ENCODE assay signal across 9 cellular contexts in genomic region chr4:15197005-15197404, GRCh38.
A peak's percentile ranks its signal among the peaks of the same experiment; 100 is the strongest.
DNase-seq lines count a peak whose midpoint lies in the region; ATAC-seq, FAIRE-seq and TF ChIP-seq lines count a peak whose summit lies in the region.
"Had no signal": no experiment of that assay in that cellular context is flagged by ENCODE, and none has a peak within 500 bp of the region (broad histone marks: within the 10 kb centered on the region; RNA-seq: fewer than 3 reads in every experiment).

No MANE protein-coding gene starts in this region.

- no peak overlapping the region for H3K4me3 ChIP-seq in fibroblast of pulmonary artery (replicated peaks; ENCODE audit: low read depth, low read length)
- H3K4me3 ChIP-seq in parathyroid adenoma (ENCODE audit: low read depth, low read length): no peak overlapping the region
- H3K4me3 ChIP-seq in kidney (ENCODE audit: low read length in 2 of 2): no peak overlapping the region

- no peaks in the 10 kb centered on the region for H3K36me3 ChIP-seq in parathyroid adenoma (ENCODE audit: control insufficient read depth, insufficient read depth, low read length)
- no peaks in the 10 kb centered on the region for H3K36me3 ChIP-seq in kidney (ENCODE audit: control insufficient read depth in 1 of 2, insufficient read depth in 2 of 2, low read length in 2 of 2)

- H3K23me2 ChIP-seq in H9 (ENCODE audit: insufficient read length, low read depth, low read length, poor library complexity, severe bottlenecking): no peaks in the 10 kb centered on the region

- H3K9me3 Mint-ChIP-seq in H9 (no peaks in the 10 kb centered on the region), natural killer cell (no peaks in the 10 kb centered on the region)
- H3K9me3 Mint-ChIP-seq: stimulated activated naive CD8-positive, alpha-beta T cell treated with anti-CD3 and anti-CD28 coated beads, Interleukin-15, Interleukin-2, amounts not matched to agents 100 ng/mL and 50 ng/mL, for 24 hours had no signal

- H3K79me2 ChIP-seq in H9 (ENCODE audit: insufficient read depth, low read length) (no peaks in the 10 kb centered on the region), parathyroid adenoma (peaks cover 12% of the 10 kb centered on the region)

- no peak overlapping the region for H3K4me2 ChIP-seq in H9 (ENCODE audit: insufficient read depth, insufficient read length, low read length)
- peak overlapping the region; percentile 24 for H3K4me2 ChIP-seq in parathyroid adenoma (ENCODE audit: low read length)

- no peak overlapping the region for H2BK20ac ChIP-seq in H9 (ENCODE audit: low read depth, low read length, poor library complexity, severe bottlenecking)

- no peaks in the 10 kb centered on the region for H4K20me1 ChIP-seq in H9 (ENCODE audit: control insufficient read depth, insufficient read depth, insufficient read length)

- no peak overlapping the region for H4K5ac ChIP-seq in H9 (ENCODE audit: insufficient read length, low read depth, low read length)

- no peak overlapping the region for H3K4me3 Mint-ChIP-seq in H9
- H3K4me3 Mint-ChIP-seq in natural killer cell: no peak overlapping the region
- H3K4me3 Mint-ChIP-seq: stimulated activated naive CD8-positive, alpha-beta T cell treated with anti-CD3 and anti-CD28 coated beads, Interleukin-15, Interleukin-2, amounts not matched to agents 100 ng/mL and 50 ng/mL, for 24 hours had no signal

- H2BK5ac ChIP-seq in H9 (ENCODE audit: insufficient read length, low read length): no peak overlapping the region

- H3K4me1 Mint-ChIP-seq in H9: peaks cover 36 to 37% of the 10 kb centered on the region in 2 experiments
- H3K4me1 Mint-ChIP-seq in natural killer cell: no peaks in the 10 kb centered on the region

- intact Hi-C loops in kidney (cut with DNase I) (no loop called here), natural killer cell (cut with micrococcal nuclease) (no loop called here)

- H3K18ac ChIP-seq in H9 (ENCODE audit: insufficient read length, low read depth, low read length): no peak overlapping the region

- no peaks in the 10 kb centered on the region for H3K27me3 ChIP-seq in H9 (ENCODE audit: insufficient read depth, low read length)
- no peaks in the 10 kb centered on the region for H3K27me3 ChIP-seq in parathyroid adenoma (ENCODE audit: control insufficient read depth, insufficient read depth, low read length)

- H3K9me3 ChIP-seq in H9 (ENCODE audit: control insufficient read depth, low read depth, low read length): no peaks in the 10 kb centered on the region
- no peaks in the 10 kb centered on the region for H3K9me3 ChIP-seq in parathyroid adenoma (ENCODE audit: control insufficient read depth, low read length)
- H3K9me3 ChIP-seq in kidney (ENCODE audit: control insufficient read depth in 1 of 2, low read length in 2 of 2): no peaks in the 10 kb centered on the region

- H3K4ac ChIP-seq in H9 (ENCODE audit: low read depth, low read length): no peak overlapping the region

- WGBS in H9 (ENCODE audit: extremely low coverage, insufficient read length, low lambda C conversion rate): no CpG with 5 or more reads among the region's 4 CpGs

- H2BK120ac ChIP-seq in H9 (ENCODE audit: low read depth, low read length, poor library complexity, severe bottlenecking): no peak overlapping the region

- no peaks in the 10 kb centered on the region for H3K79me1 ChIP-seq in H9 (ENCODE audit: insufficient read depth, low read depth, low read length, poor library complexity, severe bottlenecking)

- H3K9ac ChIP-seq in H9 (ENCODE audit: extremely low read depth, insufficient read length, low read length): no peak overlapping the region
- no peak overlapping the region for H3K9ac ChIP-seq in parathyroid adenoma
- no peak overlapping the region for H3K9ac ChIP-seq in kidney (ENCODE audit: low read length in 2 of 2)

- H3T11ph ChIP-seq in H9 (ENCODE audit: low read length): no peak overlapping the region

- no peak overlapping the region for H3K56ac ChIP-seq in H9 (ENCODE audit: insufficient read length, low read depth, low read length)

- H3K4me1 ChIP-seq in H9 (ENCODE audit: insufficient read depth, low read length) (peaks cover 7% of the 10 kb centered on the region; the same call in 1 of the 2 replicates), parathyroid adenoma (peaks cover 26% of the 10 kb centered on the region), kidney (ENCODE audit: control insufficient read depth in 1 of 2, insufficient read depth in 1 of 2, low read depth in 1 of 2, low read length in 2 of 2) (peaks cover 0 to 6% of the 10 kb centered on the region in 2 donors)

- no peaks in the 10 kb centered on the region for H3K27me3 Mint-ChIP-seq in H9 (ENCODE audit: low read depth)
- H3K27me3 Mint-ChIP-seq in natural killer cell (ENCODE audit: low read depth in 2 of 2): peaks cover 3 to 6% of the 10 kb centered on the region in 2 donors
- H3K27me3 Mint-ChIP-seq: stimulated activated naive CD8-positive, alpha-beta T cell treated with anti-CD3 and anti-CD28 coated beads, Interleukin-15, Interleukin-2, amounts not matched to agents 100 ng/mL and 50 ng/mL, for 24 hours had no signal

- DNase-seq in H9: peak; percentile 53
- DNase-seq in RKO (ENCODE audit: low spot score): peak; percentile 4
- peak; percentile 64 for DNase-seq in fibroblast of pulmonary artery (ENCODE audit: low read depth)
- DNase-seq in kidney: no peak
- DNase-seq in natural killer cell: no peak
- no peak for DNase-seq in hippocampal formation (lab: John Stamatoyannopoulos, UW)

- H3K23ac ChIP-seq in H9 (ENCODE audit: insufficient read length, low read depth, low read length): no peak overlapping the region

- FAIRE-seq in kidney (lab: Jason Lieb, UNC): no peak

- TF ChIP-seq CTCF in H9 (conservative IDR thresholded peaks at IDR 0.05) (peak; percentile 69), fibroblast of pulmonary artery (IDR thresholded peaks at IDR 0.05; ENCODE audit: low read length, missing control alignments) (peak; percentile 61), parathyroid adenoma (IDR thresholded peaks at IDR 0.05) (peak; percentile 11), kidney (IDR thresholded peaks at IDR 0.05; ENCODE audit: borderline replicate concordance, extremely low read depth, insufficient read depth) (no peak), natural killer cell (IDR thresholded peaks at IDR 0.05) (no peak)

- H3K27ac Mint-ChIP-seq in H9: peak overlapping the region in 1 of 3 experiments; percentile 58; a peak in 2 of 7 replicates
- no peak overlapping the region for H3K27ac Mint-ChIP-seq in natural killer cell
- H3K27ac Mint-ChIP-seq: stimulated activated naive CD8-positive, alpha-beta T cell treated with anti-CD3 and anti-CD28 coated beads, Interleukin-15, Interleukin-2, amounts not matched to agents 100 ng/mL and 50 ng/mL, for 24 hours had no signal

- no peak for ATAC-seq in natural killer cell
- no peak for ATAC-seq in GM21447 (IDR thresholded peaks at IDR 0.05; ENCODE audit: unreplicated experiment)

- no peak overlapping the region for H2BK12ac ChIP-seq in H9 (ENCODE audit: insufficient read length, low read depth, low read length)

- no peak overlapping the region for H2AFZ ChIP-seq in H9 (ENCODE audit: low read length)
- no peak overlapping the region for H2AFZ ChIP-seq in parathyroid adenoma

- no peak overlapping the region for H4K8ac ChIP-seq in H9 (replicated peaks; ENCODE audit: insufficient read length, low read depth, low read length)

- H4K91ac ChIP-seq in H9 (ENCODE audit: insufficient read length, low read depth, low read length): no peak overlapping the region

- H3K14ac ChIP-seq in H9 (ENCODE audit: insufficient read depth, low read length): no peak overlapping the region

- no peak overlapping the region for H3K27ac ChIP-seq in H9 (ENCODE audit: insufficient read length, low read depth, low read length)
- no peak overlapping the region for H3K27ac ChIP-seq in parathyroid adenoma
- no peak overlapping the region for H3K27ac ChIP-seq in kidney (ENCODE audit: low read depth in 2 of 2, low read length in 2 of 2)

- H2BK15ac ChIP-seq in H9 (ENCODE audit: low read depth, low read length): no peak overlapping the region

- no peaks in the 10 kb centered on the region for H3K36me3 Mint-ChIP-seq in H9 (ENCODE audit: insufficient read depth in 1 of 3, low read depth in 3 of 3)
- no peaks in the 10 kb centered on the region for H3K36me3 Mint-ChIP-seq in natural killer cell

- no peak overlapping the region for H2AK5ac ChIP-seq in H9 (ENCODE audit: insufficient read length, low read length)

Comparison
In these comparisons a context has a peak if more than half of its experiments do, and no peak if none do; other contexts are left out.
1. DNase-seq: peak in H9 (single experiment), RKO (single experiment) and fibroblast of pulmonary artery (single experiment); none in kidney (single experiment), natural killer cell (single experiment) and hippocampal formation (0 of 2).
2. CTCF ChIP-seq: peak in H9 (single experiment), fibroblast of pulmonary artery (single experiment) and parathyroid adenoma (single experiment); none in kidney (single experiment) and natural killer cell (single experiment).